39 cellular contexts compared by ENCODE assay signal in genomic region chr3:23539185-23539584, GRCh38.
"Had no signal": no experiment of that assay in that cellular context is flagged by ENCODE, and none has a peak within 500 bp of the region (broad histone marks: within the 10 kb centered on the region; RNA-seq: fewer than 3 reads in every experiment).

No MANE protein-coding gene starts in this region.

- H3K9me3 ChIP-seq: ascending aorta had no signal

- FAIRE-seq: bronchial epithelial cell had no signal

- H3K4me3 ChIP-seq: ascending aorta, cardiac muscle cell had no signal

- H3K36me3 Mint-ChIP-seq: activated CD8-positive, alpha-beta memory T cell treated with anti-CD3 and anti-CD28 coated beads, Interleukin-2, amount 10 ng/mL, durations not matched to agents 7 days and 5 days; activated naive CD4-positive, alpha-beta T cell treated with anti-CD3 and anti-CD28 coated beads, Interleukin-2, amount 10 ng/mL, durations not matched to agents 7 days and 5 days; activated naive CD8-positive, alpha-beta T cell treated with anti-CD3 and anti-CD28 coated beads, Interleukin-2, amount 10 ng/mL, durations not matched to agents 7 days and 5 days; brain; WTC11 had no signal

- H3K4me1 ChIP-seq: ascending aorta had no signal

- H3K27me3 Mint-ChIP-seq: activated CD4-positive, alpha-beta memory T cell treated with anti-CD3 and anti-CD28 coated beads, Interleukin-2, amount 10 ng/mL, durations not matched to agents 7 days and 5 days; activated CD4-positive, alpha-beta T cell treated with anti-CD3 and anti-CD28 coated beads for 36 hours; activated CD4-positive, alpha-beta T cell treated with anti-CD3 and anti-CD28 coated beads, Interleukin-2, amount 10 ng/mL, durations not matched to agents 7 days and 5 days; activated CD8-positive, alpha-beta memory T cell treated with anti-CD3 and anti-CD28 coated beads, Interleukin-2, amount 10 ng/mL, durations not matched to agents 7 days and 5 days; activated naive CD4-positive, alpha-beta T cell treated with anti-CD3 and anti-CD28 coated beads, Interleukin-2, amount 10 ng/mL, durations not matched to agents 7 days and 5 days; activated naive CD4-positive, alpha-beta T cell treated with anti-CD3 and anti-CD28 coated beads, Interleukin-2, amount 50 U/mL, for 24 hours; activated naive CD8-positive, alpha-beta T cell; activated naive CD8-positive, alpha-beta T cell treated with anti-CD3 and anti-CD28 coated beads, Interleukin-2, amount 10 ng/mL, durations not matched to agents 7 days and 5 days; activated naive CD8-positive, alpha-beta T cell treated with anti-CD3 and anti-CD28 coated beads, Interleukin-2, amount 50 U/mL, for 24 hours had no signal

- H3K27me3 ChIP-seq: ascending aorta, cardiac muscle cell had no signal

- H3K9me3 Mint-ChIP-seq: activated CD4-positive, alpha-beta memory T cell treated with anti-CD3 and anti-CD28 coated beads, Interleukin-2, amount 10 ng/mL, durations not matched to agents 7 days and 5 days; activated naive CD4-positive, alpha-beta T cell treated with anti-CD3 and anti-CD28 coated beads, Interleukin-2, amount 10 ng/mL, durations not matched to agents 7 days and 5 days; activated naive CD4-positive, alpha-beta T cell treated with anti-CD3 and anti-CD28 coated beads, Interleukin-2, amount 50 U/mL, for 24 hours; activated naive CD8-positive, alpha-beta T cell treated with anti-CD3 and anti-CD28 coated beads, Interleukin-2, amount 50 U/mL, for 24 hours; activated T-cell treated with anti-CD3 and anti-CD28 coated beads, Interleukin-2, amount 50 U/mL, for 24 hours; activated T-helper 2 cell treated with anti-CD3 and anti-CD28 coated beads, Interferon-gamma antibody, Interleukin-2, Interleukin-4, amounts not matched to agents 10 μg/mL and 5 μg/mL and 100 μg/mL, durations not matched to agents 14 hours and 24 hours and 36 hours; brain; central memory CD8-positive, alpha-beta T cell; T-helper 1 cell treated with Interleukin-12 subunit alpha and Interleukin-12 subunit beta and Interleukin-4 antibody, amounts not matched to agents 30 μg/mL and 1 μg/mL, for 36 hours; T-helper 2 cell treated with Interferon-gamma antibody and Interleukin-4, amounts not matched to agents 5 μg/mL and 100 μg/mL, for 36 hours; WTC11 had no signal

- H3K27ac ChIP-seq: ascending aorta, cardiac muscle cell, WERI-Rb-1 had no signal

- DNase-seq: activated CD4-positive, alpha-beta memory T cell treated with anti-CD3 and anti-CD28 coated beads, Interleukin-2, amount 10 ng/mL, durations not matched to agents 7 days and 5 days; activated CD4-positive, alpha-beta T cell treated with anti-CD3 and anti-CD28 coated beads for 1 hour; activated CD4-positive, alpha-beta T cell treated with anti-CD3 and anti-CD28 coated beads for 36 hours; activated CD4-positive, alpha-beta T cell treated with anti-CD3 and anti-CD28 coated beads for 48 hours; activated CD4-positive, alpha-beta T cell treated with anti-CD3 and anti-CD28 coated beads, Interleukin-2, amount 10 ng/mL, durations not matched to agents 7 days and 5 days; activated CD4-positive, alpha-beta T cell treated with anti-CD3 and anti-CD28 coated beads, Interleukin-2, amount 50 U/mL, for 48 hours; activated CD4-positive, CD25-positive, alpha-beta regulatory T cell; activated CD8-positive, alpha-beta memory T cell treated with anti-CD3 and anti-CD28 coated beads for 24 hours; activated CD8-positive, alpha-beta memory T cell treated with anti-CD3 and anti-CD28 coated beads, Interleukin-2, amount 10 ng/mL, durations not matched to agents 7 days and 5 days; activated CD8-positive, alpha-beta memory T cell treated with anti-CD3 and anti-CD28 coated beads, Interleukin-2, amount 50 U/mL, for 48 hours; activated CD8-positive, alpha-beta T cell treated with anti-CD3 and anti-CD28 coated beads, Interleukin-2, amount 10 ng/mL, durations not matched to agents 7 days and 5 days; activated effector memory CD4-positive, alpha-beta T cell treated with Interleukin-2 at 50 U/mL for 16 hours; activated gamma-delta T cell; activated naive CD4-positive, alpha-beta T cell treated with anti-CD3 and anti-CD28 coated beads, Interleukin-2, amount 10 ng/mL, durations not matched to agents 7 days and 5 days; activated naive CD4-positive, alpha-beta T cell treated with Interleukin-2 at 50 U/mL for 16 hours; activated naive CD8-positive, alpha-beta T cell treated with anti-CD3 and anti-CD28 coated beads, Interleukin-2, amount 10 ng/mL, durations not matched to agents 7 days and 5 days; activated naive CD8-positive, alpha-beta T cell treated with anti-CD3 and anti-CD28 coated beads, Interleukin-2, amount 50 U/mL, for 24 hours; activated T-cell treated with anti-CD3 and anti-CD28 coated beads, Interleukin-2, amount 50 U/mL, for 24 hours; activated T-cell treated with anti-CD3 and anti-CD28 coated beads, Interleukin-2, amount 50 U/mL, for 48 hours; amygdala; anterior cingulate cortex; caudate nucleus; cerebellar nuclear complex; T-helper 1 cell; T-helper 2 cell; T-helper 9 cell; WERI-Rb-1 had no signal

- H3K4me3 Mint-ChIP-seq: activated CD4-positive, alpha-beta memory T cell treated with anti-CD3 and anti-CD28 coated beads, Interleukin-2, amount 10 ng/mL, durations not matched to agents 7 days and 5 days; activated CD4-positive, alpha-beta T cell treated with anti-CD3 and anti-CD28 coated beads for 36 hours; activated CD4-positive, alpha-beta T cell treated with anti-CD3 and anti-CD28 coated beads, Interleukin-2, amount 10 ng/mL, durations not matched to agents 7 days and 5 days; activated CD8-positive, alpha-beta memory T cell treated with anti-CD3 and anti-CD28 coated beads, Interleukin-2, amount 10 ng/mL, durations not matched to agents 7 days and 5 days; activated CD8-positive, alpha-beta T cell treated with anti-CD3 and anti-CD28 coated beads, Interleukin-2, amount 10 ng/mL, durations not matched to agents 7 days and 5 days; activated naive CD4-positive, alpha-beta T cell treated with anti-CD3 and anti-CD28 coated beads, Interleukin-2, amount 10 ng/mL, durations not matched to agents 7 days and 5 days; activated naive CD4-positive, alpha-beta T cell treated with anti-CD3 and anti-CD28 coated beads, Interleukin-2, amount 50 U/mL, for 24 hours; activated naive CD8-positive, alpha-beta T cell; activated naive CD8-positive, alpha-beta T cell treated with anti-CD3 and anti-CD28 coated beads, Interleukin-2, amount 10 ng/mL, durations not matched to agents 7 days and 5 days; activated naive CD8-positive, alpha-beta T cell treated with anti-CD3 and anti-CD28 coated beads, Interleukin-2, amount 50 U/mL, for 24 hours; activated T-cell treated with anti-CD3 and anti-CD28 coated beads, Interleukin-2, amount 50 U/mL, for 24 hours; brain; central memory CD8-positive, alpha-beta T cell; T-helper 1 cell treated with Interleukin-12 subunit alpha and Interleukin-12 subunit beta and Interleukin-4 antibody, amounts not matched to agents 30 μg/mL and 1 μg/mL, for 36 hours; T-helper 2 cell treated with Interferon-gamma antibody and Interleukin-4, amounts not matched to agents 5 μg/mL and 100 μg/mL, for 36 hours; WTC11 had no signal

- ATAC-seq: activated CD4-positive, alpha-beta T cell treated with anti-CD3 and anti-CD28 coated beads for 36 hours; activated CD4-positive, CD25-positive, alpha-beta regulatory T cell treated with anti-CD3 and anti-CD28 coated beads, Interleukin-2, amount 50 U/mL, for 24 hours; activated CD8-positive, alpha-beta memory T cell treated with anti-CD3 and anti-CD28 coated beads, Interleukin-2, amount 10 ng/mL, durations not matched to agents 7 days and 5 days; activated CD8-positive, alpha-beta T cell treated with anti-CD3 and anti-CD28 coated beads, Interleukin-2, amount 10 ng/mL, durations not matched to agents 7 days and 5 days; activated naive CD8-positive, alpha-beta T cell treated with anti-CD3 and anti-CD28 coated beads, Interleukin-2, amount 50 U/mL, for 24 hours; WTC11 had no signal

- H3K4me1 Mint-ChIP-seq: activated CD4-positive, alpha-beta memory T cell treated with anti-CD3 and anti-CD28 coated beads, Interleukin-2, amount 10 ng/mL, durations not matched to agents 7 days and 5 days; activated CD4-positive, alpha-beta T cell treated with anti-CD3 and anti-CD28 coated beads for 36 hours; activated CD4-positive, alpha-beta T cell treated with anti-CD3 and anti-CD28 coated beads, Interleukin-2, amount 10 ng/mL, durations not matched to agents 7 days and 5 days; activated CD8-positive, alpha-beta memory T cell treated with anti-CD3 and anti-CD28 coated beads, Interleukin-2, amount 10 ng/mL, durations not matched to agents 7 days and 5 days; activated naive CD4-positive, alpha-beta T cell treated with anti-CD3 and anti-CD28 coated beads, Interleukin-2, amount 10 ng/mL, durations not matched to agents 7 days and 5 days; activated naive CD4-positive, alpha-beta T cell treated with anti-CD3 and anti-CD28 coated beads, Interleukin-2, amount 50 U/mL, for 24 hours; activated naive CD8-positive, alpha-beta T cell treated with anti-CD3 and anti-CD28 coated beads, Interleukin-2, amount 10 ng/mL, durations not matched to agents 7 days and 5 days; activated naive CD8-positive, alpha-beta T cell treated with anti-CD3 and anti-CD28 coated beads, Interleukin-2, amount 50 U/mL, for 24 hours; central memory CD8-positive, alpha-beta T cell had no signal

- H3K27ac Mint-ChIP-seq: activated CD4-positive, alpha-beta memory T cell treated with anti-CD3 and anti-CD28 coated beads, Interleukin-2, amount 10 ng/mL, durations not matched to agents 7 days and 5 days; activated CD4-positive, alpha-beta T cell treated with anti-CD3 and anti-CD28 coated beads for 36 hours; activated CD4-positive, alpha-beta T cell treated with anti-CD3 and anti-CD28 coated beads, Interleukin-2, amount 10 ng/mL, durations not matched to agents 7 days and 5 days; activated CD8-positive, alpha-beta memory T cell treated with anti-CD3 and anti-CD28 coated beads, Interleukin-2, amount 10 ng/mL, durations not matched to agents 7 days and 5 days; activated CD8-positive, alpha-beta T cell treated with anti-CD3 and anti-CD28 coated beads, Interleukin-2, amount 10 ng/mL, durations not matched to agents 7 days and 5 days; activated naive CD4-positive, alpha-beta T cell treated with anti-CD3 and anti-CD28 coated beads, Interleukin-2, amount 10 ng/mL, durations not matched to agents 7 days and 5 days; activated naive CD4-positive, alpha-beta T cell treated with anti-CD3 and anti-CD28 coated beads, Interleukin-2, amount 50 U/mL, for 24 hours; activated naive CD8-positive, alpha-beta T cell; activated naive CD8-positive, alpha-beta T cell treated with anti-CD3 and anti-CD28 coated beads, Interleukin-2, amount 10 ng/mL, durations not matched to agents 7 days and 5 days; activated naive CD8-positive, alpha-beta T cell treated with anti-CD3 and anti-CD28 coated beads, Interleukin-2, amount 50 U/mL, for 24 hours; activated T-cell treated with anti-CD3 and anti-CD28 coated beads, Interleukin-2, amount 50 U/mL, for 24 hours; activated T-helper 2 cell treated with anti-CD3 and anti-CD28 coated beads, Interferon-gamma antibody, Interleukin-2, Interleukin-4, amounts not matched to agents 10 μg/mL and 5 μg/mL and 100 μg/mL, durations not matched to agents 14 hours and 24 hours and 36 hours; brain; T-helper 1 cell treated with Interleukin-12 subunit alpha and Interleukin-12 subunit beta and Interleukin-4 antibody, amounts not matched to agents 30 μg/mL and 1 μg/mL, for 36 hours; T-helper 2 cell treated with Interferon-gamma antibody and Interleukin-4, amounts not matched to agents 5 μg/mL and 100 μg/mL, for 36 hours had no signal

- H3K36me3 ChIP-seq: ascending aorta, cardiac muscle cell, WERI-Rb-1 had no signal
